6 cellular contexts compared by ENCODE assay signal in genomic region chr16:2468142-2468724, GRCh38. TPM values are rescaled to one million over a fixed set of nuclear protein-coding genes. Genes with fewer than 3 reads are reported as not detected.
DNase-seq lines count a peak whose midpoint lies in the region; ATAC-seq and TF ChIP-seq lines count a peak whose summit lies in the region.

No MANE protein-coding gene starts in this region.

- H3K4me1 Mint-ChIP-seq in activated T-helper 17 cell treated with anti-CD3 and anti-CD28 coated beads, Interleukin-2, amount 50 U/mL, for 72 hours, result peaks cover 5% of the 10 kb centered on the region
- H3K4me1 Mint-ChIP-seq in mesothelial cell of epicardium, result peaks cover 25% of the 10 kb centered on the region

- no peak overlapping the region for H3K27ac Mint-ChIP-seq in activated T-helper 17 cell treated with anti-CD3 and anti-CD28 coated beads, Interleukin-2, amount 50 U/mL, for 72 hours
- H3K27ac Mint-ChIP-seq in mesothelial cell of epicardium, result no peak overlapping the region

- TF ChIP-seq CTCF in mesothelial cell of epicardium (IDR thresholded peaks at IDR 0.05; ENCODE audit: unreplicated experiment), result no peak

- H3K36me3 Mint-ChIP-seq in activated T-helper 17 cell treated with anti-CD3 and anti-CD28 coated beads, Interleukin-2, amount 50 U/mL, for 72 hours (ENCODE audit: low read depth), result no peaks in the 10 kb centered on the region
- no peaks in the 10 kb centered on the region for H3K36me3 Mint-ChIP-seq in mesothelial cell of epicardium

- no peaks in the 10 kb centered on the region for H3K9me3 Mint-ChIP-seq in activated T-helper 17 cell treated with anti-CD3 and anti-CD28 coated beads, Interleukin-2, amount 50 U/mL, for 72 hours
- no peaks in the 10 kb centered on the region for H3K9me3 Mint-ChIP-seq in mesothelial cell of epicardium

- H3K27me3 Mint-ChIP-seq in activated T-helper 17 cell treated with anti-CD3 and anti-CD28 coated beads, Interleukin-2, amount 50 U/mL, for 72 hours, result peaks cover 11% of the 10 kb centered on the region
- H3K27me3 Mint-ChIP-seq in mesothelial cell of epicardium (ENCODE audit: low read depth), result no peaks in the 10 kb centered on the region

- DNase-seq in NCI-H526 (lab: John Stamatoyannopoulos, UW) (peak; percentile 89 to 93), NCI-H526 treated with DMSO at 0.1 percent for 48 hours (lab: John Stamatoyannopoulos, UW) (no peak), mesothelial cell of epicardium (ENCODE audit: low spot score in 2 of 2, unreplicated experiment in 2 of 2) (peak in 1 of 2 experiments; percentile 55), AML-193 (lab: John Stamatoyannopoulos, UW) (no peak)

- ATAC-seq in activated T-helper 17 cell treated with anti-CD3 and anti-CD28 coated beads, Interleukin-2, amount 50 U/mL, for 72 hours (replicated peaks), result peak; percentile 31
- ATAC-seq in GM21423 (IDR thresholded peaks at IDR 0.05; ENCODE audit: unreplicated experiment), result no peak

- peak overlapping the region; percentile 21 for H3K4me3 Mint-ChIP-seq in activated T-helper 17 cell treated with anti-CD3 and anti-CD28 coated beads, Interleukin-2, amount 50 U/mL, for 72 hours
- peak overlapping the region; percentile 60 for H3K4me3 Mint-ChIP-seq in mesothelial cell of epicardium

RNA-seq across cellular contexts. Expression of gene NTN3, which starts 2.9 kb away (rescaled TPM):
- total RNA-seq in activated T-helper 17 cell treated with anti-CD3 and anti-CD28 coated beads, Interleukin-2, amount 50 U/mL, for 72 hours, result under 1 TPM in 1 of 2 donors, not detected in 1; 0.21 TPM
- total RNA-seq in mesothelial cell of epicardium, result 17.4 to 17.9 TPM (median 17.5 TPM) in 3 replicates

RNA-seq across cellular contexts. Expression of gene TBC1D24, which starts 6.7 kb away (rescaled TPM):
- 10 to 100 TPM; 10.8 to 16.1 TPM for total RNA-seq in activated T-helper 17 cell treated with anti-CD3 and anti-CD28 coated beads, Interleukin-2, amount 50 U/mL, for 72 hours
- total RNA-seq in mesothelial cell of epicardium, result 24.2 to 25.0 TPM (median 24.7 TPM) in 3 replicates

RNA-seq across cellular contexts. Expression of gene TEDC2, which starts 8.3 kb away (rescaled TPM):
- 10 to 100 TPM; 14.8 to 19.7 TPM for total RNA-seq in activated T-helper 17 cell treated with anti-CD3 and anti-CD28 coated beads, Interleukin-2, amount 50 U/mL, for 72 hours
- total RNA-seq in mesothelial cell of epicardium, result 14.5 to 16.0 TPM (median 14.7 TPM) in 3 replicates

RNA-seq across cellular contexts. Expression of gene CCNF, which starts 39.0 kb away (rescaled TPM):
- 10 to 100 TPM; 59.6 to 64.5 TPM for total RNA-seq in activated T-helper 17 cell treated with anti-CD3 and anti-CD28 coated beads, Interleukin-2, amount 50 U/mL, for 72 hours
- 15.2 to 17.4 TPM (median 16.7 TPM) in 3 replicates for total RNA-seq in mesothelial cell of epicardium

RNA-seq across cellular contexts. Expression of gene ATP6V0C, which starts 45.5 kb away (rescaled TPM):
- 100 to 1,000 TPM in 1 of 2 donors, 10 to 100 TPM in 1; 98.5 to 128 TPM for total RNA-seq in activated T-helper 17 cell treated with anti-CD3 and anti-CD28 coated beads, Interleukin-2, amount 50 U/mL, for 72 hours
- total RNA-seq in mesothelial cell of epicardium, result 143 to 151 TPM (median 149 TPM) in 3 replicates

Comparison
In these comparisons a context has a peak if more than half of its experiments do, and no peak if none do; other contexts are left out.
1. DNase-seq: peak in NCI-H526 (2 of 2); none in NCI-H526 treated with DMSO at 0.1 percent for 48 hours (single experiment) and AML-193 (0 of 2).
2. RNA of gene NTN3, which starts 2.9 kb away (total RNA-seq): 17.4 to 17.9 TPM in mesothelial cell of epicardium; 0.21 TPM in activated T-helper 17 cell treated with anti-CD3 and anti-CD28 coated beads, Interleukin-2, amount 50 U/mL, for 72 hours; every median in the first group is over 10 times any median in the second.